2 cellular contexts compared by ENCODE assay signal in genomic region chr6:33424855-33425667, GRCh38.
TF ChIP-seq lines count a peak whose summit lies in the region.

No MANE protein-coding gene starts in this region.

TF ChIP-seq in A549, 52 proteins besides CTCF, POLR2A, EP300 and RAD21:
- TF ChIP-seq RCOR1 (IDR thresholded peaks at IDR 0.05; ENCODE audit: low read depth, low read length): no peak
- TF ChIP-seq TP53 (CRISPR knock-in tag; IDR thresholded peaks at IDR 0.05): no peak
- no peak for TF ChIP-seq TFCP2L1 (CRISPR knock-in tag; IDR thresholded peaks at IDR 0.05)

TF ChIP-seq in IMR-90, 13 proteins besides CTCF, POLR2A, EP300 and RAD21:
- no peak for TF ChIP-seq MAZ (IDR thresholded peaks at IDR 0.05; ENCODE audit: borderline replicate concordance, low read depth, low read length)
- no peak for TF ChIP-seq CHD1 (IDR thresholded peaks at IDR 0.05; ENCODE audit: low read depth, low read length)
- TF ChIP-seq NFE2L2 (IDR thresholded peaks at IDR 0.05; ENCODE audit: low read depth, low read length): no peak
- no peak for TF ChIP-seq CEBPB (IDR thresholded peaks at IDR 0.05; ENCODE audit: low read depth, low read length)
- TF ChIP-seq USF2 (IDR thresholded peaks at IDR 0.05; ENCODE audit: low read depth, low read length): no peak
- no peak for TF ChIP-seq RCOR1 (IDR thresholded peaks at IDR 0.05; ENCODE audit: insufficient replicate concordance, low read length)
- no peak for TF ChIP-seq ELK1 (IDR thresholded peaks at IDR 0.05; ENCODE audit: borderline replicate concordance, low read depth, low read length)
- TF ChIP-seq RFX5 (IDR thresholded peaks at IDR 0.05; ENCODE audit: low read depth, low read length): no peak
